Comparison of ENCODE assay signal across 1 cellular context in genomic region chr6:158150701-158151100, GRCh38.
TF ChIP-seq lines count a peak whose summit lies in the region.

No MANE protein-coding gene starts in this region.

TF ChIP-seq in SK-N-SH, 30 proteins besides CTCF, POLR2A, EP300 and RAD21:
- TF ChIP-seq MXI1 (IDR thresholded peaks at IDR 0.05; ENCODE audit: low read depth, low read length): no peak
- no peak for TF ChIP-seq POLR2AphosphoS5 (IDR thresholded peaks at IDR 0.05; ENCODE audit: low read depth, low read length)
- TF ChIP-seq RXRA (IDR thresholded peaks at IDR 0.05; ENCODE audit: borderline replicate concordance, low read depth): no peak
- TF ChIP-seq REST (IDR thresholded peaks at IDR 0.05; ENCODE audit: low read depth, low read length): no peak
- TF ChIP-seq GATA2 (CRISPR knock-in tag; IDR thresholded peaks at IDR 0.05): no peak
- no peak for TF ChIP-seq MAX (IDR thresholded peaks at IDR 0.05; ENCODE audit: low read depth)
- TF ChIP-seq FOSL2 (IDR thresholded peaks at IDR 0.05; ENCODE audit: borderline replicate concordance, low read depth): no peak
- TF ChIP-seq USF1 (IDR thresholded peaks at IDR 0.05; ENCODE audit: borderline replicate concordance, low read depth): no peak
- no peak for TF ChIP-seq CHD2 (IDR thresholded peaks at IDR 0.05; ENCODE audit: low read length, partially characterized antibody)
- TF ChIP-seq ZBTB33 (IDR thresholded peaks at IDR 0.05; ENCODE audit: borderline replicate concordance, low read depth): no peak
- TF ChIP-seq SMC3 (IDR thresholded peaks at IDR 0.05; ENCODE audit: low read depth, low read length): no peak
- no peak for TF ChIP-seq FOXJ3 (CRISPR knock-in tag; IDR thresholded peaks at IDR 0.05)
- no peak for TF ChIP-seq USF2 (IDR thresholded peaks at IDR 0.05; ENCODE audit: borderline replicate concordance, low read depth, low read length)
- TF ChIP-seq JUND (IDR thresholded peaks at IDR 0.05): no peak
